ENCODE assay signal across 8 cellular contexts in the genomic region with DNA sequence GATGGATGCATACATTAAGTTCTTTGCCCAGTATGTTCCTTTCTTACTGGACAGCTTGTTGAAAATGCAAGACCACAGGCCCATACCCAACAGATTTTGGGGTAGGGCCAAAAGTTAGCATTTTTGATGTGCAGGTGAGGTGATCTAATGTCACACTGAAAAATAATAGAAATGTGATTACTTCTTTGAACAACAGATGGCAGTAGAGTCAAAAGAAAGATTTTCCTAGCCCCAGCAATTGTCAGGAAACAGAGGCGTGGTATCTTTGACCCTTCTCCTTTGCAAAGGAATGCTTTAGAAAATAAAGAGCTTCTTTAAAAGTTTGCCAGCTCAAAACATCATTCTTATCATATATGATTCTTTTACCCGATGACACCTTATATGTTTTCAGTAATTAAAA.
DNase-seq lines count a peak whose midpoint lies in the region; ATAC-seq and TF ChIP-seq lines count a peak whose summit lies in the region.

No MANE protein-coding gene starts in this region.

- H3K27ac Mint-ChIP-seq in natural killer cell: no peak overlapping the region
- H3K27ac Mint-ChIP-seq in natural killer cell treated with Interleukin-12 subunit alpha and Interleukin-12 subunit beta and Interleukin-15 and Interleukin-18, amount 100 ng/mL, for 72 hours: no peak overlapping the region
- H3K27ac Mint-ChIP-seq in memory B cell: no peak overlapping the region

- TF ChIP-seq CTCF in natural killer cell (IDR thresholded peaks at IDR 0.05) (peak; percentile 49), choroid plexus epithelial cell (conservative IDR thresholded peaks at IDR 0.05; ENCODE audit: low read depth, low read length) (peak; percentile 55)

- peak in 1 of 3 donors; percentile 54 for ATAC-seq in natural killer cell
- no peak for ATAC-seq in natural killer cell treated with Interleukin-12 subunit alpha and Interleukin-12 subunit beta and Interleukin-15 and Interleukin-18, amount 100 ng/mL, for 72 hours
- ATAC-seq in HG02973 (IDR thresholded peaks at IDR 0.05; ENCODE audit: unreplicated experiment): peak; percentile 66
- ATAC-seq in memory B cell (ENCODE audit: low read depth): no peak

- H3K36me3 Mint-ChIP-seq in natural killer cell (no peaks in the 10 kb centered on the region), memory B cell (no peaks in the 10 kb centered on the region)
- no peaks in the 10 kb centered on the region for H3K36me3 Mint-ChIP-seq in natural killer cell treated with Interleukin-12 subunit alpha and Interleukin-12 subunit beta and Interleukin-15 and Interleukin-18, amount 100 ng/mL, for 72 hours

- H3K9me3 Mint-ChIP-seq in natural killer cell: no peaks in the 10 kb centered on the region
- no peaks in the 10 kb centered on the region for H3K9me3 Mint-ChIP-seq in natural killer cell treated with Interleukin-12 subunit alpha and Interleukin-12 subunit beta and Interleukin-15 and Interleukin-18, amount 100 ng/mL, for 72 hours
- H3K9me3 Mint-ChIP-seq in memory B cell: no peaks in the 10 kb centered on the region

- DNase-seq in natural killer cell (no peak), NCI-H2227 treated with DMSO at 0.1 percent for 48 hours (lab: John Stamatoyannopoulos, UW) (peak; percentile 79), choroid plexus epithelial cell (ENCODE audit: low read depth) (peak; percentile 46), memory B cell (ENCODE audit: low spot score in 2 of 2) (peak; percentile 10 to 25), GOT3 (lab: John Stamatoyannopoulos, UW) (no peak)
- DNase-seq in natural killer cell treated with Interleukin-12 subunit alpha and Interleukin-12 subunit beta and Interleukin-15 and Interleukin-18, amount 100 ng/mL, for 72 hours (ENCODE audit: low spot score): no peak
- DNase-seq in activated naive CD4-positive, alpha-beta T cell (lab: John Stamatoyannopoulos, UW): no peak

- H3K27me3 Mint-ChIP-seq in natural killer cell (ENCODE audit: low read depth in 2 of 2) (no peaks in the 10 kb centered on the region), memory B cell (peaks cover 4% of the 10 kb centered on the region)
- peaks cover 0 to 7% of the 10 kb centered on the region in 2 donors for H3K27me3 Mint-ChIP-seq in natural killer cell treated with Interleukin-12 subunit alpha and Interleukin-12 subunit beta and Interleukin-15 and Interleukin-18, amount 100 ng/mL, for 72 hours

- H3K4me3 Mint-ChIP-seq in natural killer cell (no peak overlapping the region), memory B cell (no peak overlapping the region)
- no peak overlapping the region for H3K4me3 Mint-ChIP-seq in natural killer cell treated with Interleukin-12 subunit alpha and Interleukin-12 subunit beta and Interleukin-15 and Interleukin-18, amount 100 ng/mL, for 72 hours

- H3K4me3 ChIP-seq in choroid plexus epithelial cell (ENCODE audit: low read depth, low read length): no peak overlapping the region

- no peaks in the 10 kb centered on the region for H3K4me1 Mint-ChIP-seq in natural killer cell
- H3K4me1 Mint-ChIP-seq in natural killer cell treated with Interleukin-12 subunit alpha and Interleukin-12 subunit beta and Interleukin-15 and Interleukin-18, amount 100 ng/mL, for 72 hours (ENCODE audit: low read depth in 2 of 2): no peaks in the 10 kb centered on the region
- no peaks in the 10 kb centered on the region for H3K4me1 Mint-ChIP-seq in memory B cell

- intact Hi-C loops in natural killer cell (cut with micrococcal nuclease): loop anchor here (1.0 to 2.0 kb wide), 2 partner anchors 1592 to 1763 kb away; no protein-coding TSS in a partner anchor

Comparison
In these comparisons a context has a peak if more than half of its experiments do, and no peak if none do; other contexts are left out.
1. DNase-seq: peak in NCI-H2227 treated with DMSO at 0.1 percent for 48 hours (single experiment), choroid plexus epithelial cell (single experiment) and memory B cell (2 of 2); none in natural killer cell (single experiment), natural killer cell treated with Interleukin-12 subunit alpha and Interleukin-12 subunit beta and Interleukin-15 and Interleukin-18, amount 100 ng/mL, for 72 hours (single experiment), GOT3 (single experiment) and activated naive CD4-positive, alpha-beta T cell (0 of 4).